7 cellular contexts compared by ENCODE assay signal in genomic region chr20:36541227-36542018, GRCh38. TPM values are rescaled to one million over a fixed set of nuclear protein-coding genes. Genes with fewer than 3 reads are reported as not detected.
DNase-seq lines count a peak whose midpoint lies in the region; ATAC-seq and TF ChIP-seq lines count a peak whose summit lies in the region.

TSS of gene MYL9 (plus strand) at chr20:36541519. CDS start at chr20:36544885, 3,366 bp downstream.

- H3K9me2 ChIP-seq in hepatocyte (replicated peaks; ENCODE audit: insufficient read depth) = no peaks in the 10 kb centered on the region

- H3K27ac ChIP-seq in hepatocyte = peak within 1 kb of the TSS; percentile 83

- in situ Hi-C loops in astrocyte of the cerebellum (cut with HindIII; ENCODE audit: low sequenced_read_pairs) = no loop called here

- H3K36me3 ChIP-seq in hepatocyte (replicated peaks; ENCODE audit: insufficient read depth, low read depth) = no peaks in the 10 kb centered on the region

- peak; percentile 91 for DNase-seq in HK-2 (ENCODE audit: unreplicated experiment)
- DNase-seq in astrocyte of the cerebellum (ENCODE audit: low read depth) = no peak
- DNase-seq in hepatocyte (ENCODE audit: low spot score) = peak; percentile 90
- DNase-seq in retina = peak; percentile 53
- DNase-seq in NCI-H2227 treated with DMSO at 0.1 percent for 48 hours (lab: John Stamatoyannopoulos, UW) = no peak

- peak within 1 kb of the TSS; percentile 95 for H2AFZ ChIP-seq in hepatocyte

- WGBS in hepatocyte (ENCODE audit: low lambda C conversion rate, missing lambda C conversion rate) = 9% methylated on average over 28 of the region's 48 CpGs

- H3K4me3 ChIP-seq in astrocyte of the cerebellum (ENCODE audit: low read depth, low read length) (peak within 1 kb of the TSS; percentile 62), hepatocyte (peak within 1 kb of the TSS; percentile 89)

- peaks cover 31% of the 10 kb centered on the region for H3K79me2 ChIP-seq in hepatocyte

- no peaks in the 10 kb centered on the region for H4K20me1 ChIP-seq in hepatocyte (ENCODE audit: insufficient read depth, poor library complexity, severe bottlenecking)

- H3K4me2 ChIP-seq in hepatocyte = peak within 1 kb of the TSS; percentile 97

- no peak for ATAC-seq in HG03469 (IDR thresholded peaks at IDR 0.05; ENCODE audit: unreplicated experiment)
- no peak for ATAC-seq in GM19452 (IDR thresholded peaks at IDR 0.05; ENCODE audit: unreplicated experiment)

- TF ChIP-seq CTCF in astrocyte of the cerebellum (IDR thresholded peaks at IDR 0.05; ENCODE audit: low read depth, low read length, missing control alignments) = no peak
- TF ChIP-seq CTCF in hepatocyte (IDR thresholded peaks at IDR 0.05; ENCODE audit: poor library complexity) = no peak

- no peaks in the 10 kb centered on the region for H3K9me3 ChIP-seq in hepatocyte (ENCODE audit: low read depth)

- no peaks in the 10 kb centered on the region for H3K27me3 ChIP-seq in hepatocyte

- peaks cover 31% of the 10 kb centered on the region for H3K4me1 ChIP-seq in hepatocyte (ENCODE audit: insufficient read depth)

RNA-seq across cellular contexts. Expression of gene MYL9, which starts in this region (rescaled TPM):
- 31.8 and 46.0 TPM in 2 replicates for total RNA-seq in hepatocyte
- polyA plus RNA-seq in hepatocyte = 169 and 175 TPM in 2 replicates

Comparison
In these comparisons a context has a peak if more than half of its experiments do, and no peak if none do; other contexts are left out.
1. DNase-seq: peak in HK-2 (single experiment), hepatocyte (single experiment) and retina (single experiment); none in astrocyte of the cerebellum (single experiment) and NCI-H2227 treated with DMSO at 0.1 percent for 48 hours (single experiment).